14 cellular contexts compared by ENCODE assay signal in the genomic region with DNA sequence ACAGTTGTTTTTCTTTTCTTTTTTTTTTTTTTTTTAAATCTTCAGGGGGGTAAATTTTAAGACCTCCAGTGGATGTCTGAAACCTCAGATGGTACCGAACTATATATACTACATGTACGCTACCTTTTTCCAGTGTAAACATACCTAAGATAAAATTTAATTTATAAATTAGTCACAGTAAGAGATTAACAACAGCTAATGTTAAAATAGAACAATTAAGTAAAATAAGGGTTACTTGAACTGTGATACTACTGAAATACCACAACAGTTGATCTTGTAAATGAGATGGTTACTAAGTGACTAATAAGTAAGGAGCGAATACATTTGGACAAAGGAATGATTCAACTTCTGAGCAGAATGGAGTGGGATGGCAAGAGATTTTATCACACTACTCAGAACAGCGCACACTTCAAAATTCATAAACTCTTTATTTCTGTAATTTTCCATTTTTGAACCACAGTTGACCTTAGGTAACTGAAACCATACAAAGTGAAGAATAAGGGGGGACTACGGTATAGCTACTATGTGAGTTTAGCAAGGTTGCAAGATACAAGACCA.
DNase-seq lines count a peak whose midpoint lies in the region; ATAC-seq, FAIRE-seq and TF ChIP-seq lines count a peak whose summit lies in the region.
"Had no signal": no experiment of that assay in that cellular context is flagged by ENCODE, and none has a peak within 500 bp of the region (broad histone marks: within the 10 kb centered on the region; RNA-seq: fewer than 3 reads in every experiment).

No MANE protein-coding gene starts in this region.

- H3K9ac ChIP-seq in smooth muscle cell (ENCODE audit: low read depth): peak overlapping the region; percentile 63

- CTCF ChIA-PET in CD8-positive, alpha-beta memory T cell (lab: Charles Lee): no interaction called here
- CTCF ChIA-PET in activated naive CD4-positive, alpha-beta T cell treated with anti-CD3 and anti-CD28 coated beads for 36 hours (lab: Charles Lee): interaction anchor here (1.2 kb wide), 1 partner anchor 23 kb away, joined by 3 read pairs; no protein-coding TSS in a partner anchor

- peak overlapping the region; percentile 85 for H3K27ac ChIP-seq in smooth muscle cell (ENCODE audit: low read depth)
- no peak overlapping the region for H3K27ac ChIP-seq in CD8-positive, alpha-beta memory T cell (ENCODE audit: low read depth, low read length)

- no peaks in the 10 kb centered on the region for H3K4me1 Mint-ChIP-seq in type B pancreatic cell (ENCODE audit: unreplicated experiment)
- H3K4me1 Mint-ChIP-seq in CD8-positive, alpha-beta memory T cell: no peaks in the 10 kb centered on the region
- H3K4me1 Mint-ChIP-seq in activated naive CD4-positive, alpha-beta T cell treated with anti-CD3 and anti-CD28 coated beads for 36 hours (ENCODE audit: low read depth): no peaks in the 10 kb centered on the region
- H3K4me1 Mint-ChIP-seq: activated naive CD8-positive, alpha-beta T cell treated with anti-CD3 and anti-CD28 coated beads, Interleukin-2, amount 50 U/mL, for 24 hours had no signal

- TF ChIP-seq CTCF in fibroblast of the aortic adventitia (IDR thresholded peaks at IDR 0.05; ENCODE audit: insufficient read depth, low read length) (no peak), smooth muscle cell (IDR thresholded peaks at IDR 0.05; ENCODE audit: borderline replicate concordance, insufficient read depth, poor library complexity, severe bottlenecking) (no peak), type B pancreatic cell (conservative IDR thresholded peaks at IDR 0.05) (no peak)

- H3K4me3 ChIP-seq in fibroblast of the aortic adventitia (ENCODE audit: low read depth, low read length) (no peak overlapping the region), smooth muscle cell (no peak overlapping the region)
- H3K4me3 ChIP-seq in CD8-positive, alpha-beta memory T cell (ENCODE audit: low read length): no peak overlapping the region

- no peaks in the 10 kb centered on the region for H3K27me3 ChIP-seq in smooth muscle cell (ENCODE audit: low read depth)
- no peaks in the 10 kb centered on the region for H3K27me3 ChIP-seq in CD8-positive, alpha-beta memory T cell (ENCODE audit: insufficient read depth, low read length, poor library complexity, severe bottlenecking)

- H3K27me3 Mint-ChIP-seq in type B pancreatic cell: no peaks in the 10 kb centered on the region
- peaks cover 11 to 18% of the 10 kb centered on the region in 2 donors for H3K27me3 Mint-ChIP-seq in CD8-positive, alpha-beta memory T cell
- peaks cover 1% of the 10 kb centered on the region for H3K27me3 Mint-ChIP-seq in activated naive CD4-positive, alpha-beta T cell treated with anti-CD3 and anti-CD28 coated beads for 36 hours (ENCODE audit: low read depth)

- no peaks in the 10 kb centered on the region for H4K20me1 ChIP-seq in smooth muscle cell (ENCODE audit: low read depth)

- no peaks in the 10 kb centered on the region for H3F3A ChIP-seq in smooth muscle cell (ENCODE audit: low read depth)

- H3K9me3 ChIP-seq in smooth muscle cell (replicated peaks; ENCODE audit: low read depth): no peaks in the 10 kb centered on the region
- H3K9me3 ChIP-seq in CD8-positive, alpha-beta memory T cell (ENCODE audit: low read length): no peaks in the 10 kb centered on the region

- POLR2A ChIA-PET in CD8-positive, alpha-beta memory T cell (lab: Charles Lee): no interaction called here

- intact Hi-C loops in left ventricle myocardium superior (cut with micrococcal nuclease): no loop called here
- intact Hi-C loops in activated naive CD4-positive, alpha-beta T cell treated with anti-CD3 and anti-CD28 coated beads for 36 hours (cut with micrococcal nuclease): no loop called here

- H3K4me1 ChIP-seq in smooth muscle cell (ENCODE audit: low read depth): peaks cover 9% of the 10 kb centered on the region
- no peaks in the 10 kb centered on the region for H3K4me1 ChIP-seq in CD8-positive, alpha-beta memory T cell (ENCODE audit: insufficient read depth, low read length)

- DNase-seq in H54 (ENCODE audit: insufficient read length, low spot score): peak; percentile 27
- DNase-seq in fibroblast of the aortic adventitia (ENCODE audit: low read depth): peak; percentile 61
- no peak for DNase-seq in smooth muscle cell (lab: John Stamatoyannopoulos, UW; ENCODE audit: unreplicated experiment)
- DNase-seq in left ventricle myocardium superior: no peak
- no peak for DNase-seq in type B pancreatic cell (ENCODE audit: extremely low spot score, unreplicated experiment)
- DNase-seq in CD8-positive, alpha-beta memory T cell: no peak
- no peak for DNase-seq in activated naive CD4-positive, alpha-beta T cell treated with anti-CD3 and anti-CD28 coated beads for 36 hours
- DNase-seq: activated CD4-positive, alpha-beta T cell treated with anti-CD3 and anti-CD28 coated beads for 1 hour; activated naive CD8-positive, alpha-beta T cell treated with anti-CD3 and anti-CD28 coated beads, Interleukin-2, amount 50 U/mL, for 24 hours; activated T-cell treated with anti-CD3 and anti-CD28 coated beads for 4 hours; head of caudate nucleus; NCI-H2171 treated with DMSO at 0.1 percent for 48 hours had no signal

- H3K4me2 ChIP-seq in smooth muscle cell: peak overlapping the region; percentile 47

- H3K4me3 Mint-ChIP-seq in type B pancreatic cell: no peak overlapping the region
- H3K4me3 Mint-ChIP-seq in CD8-positive, alpha-beta memory T cell: no peak overlapping the region
- H3K4me3 Mint-ChIP-seq in activated naive CD4-positive, alpha-beta T cell treated with anti-CD3 and anti-CD28 coated beads for 36 hours: no peak overlapping the region
- H3K4me3 Mint-ChIP-seq: activated naive CD8-positive, alpha-beta T cell treated with anti-CD3 and anti-CD28 coated beads, Interleukin-2, amount 50 U/mL, for 24 hours; T-helper 1 cell treated with Interleukin-12 subunit alpha and Interleukin-12 subunit beta and Interleukin-4 antibody, amounts not matched to agents 30 μg/mL and 1 μg/mL, for 36 hours had no signal

- WGBS in smooth muscle cell (ENCODE audit: low lambda C conversion rate): 72% methylated on average over 5 of the region's 5 CpGs

- H3K36me3 ChIP-seq in smooth muscle cell (ENCODE audit: low read depth): no peaks in the 10 kb centered on the region
- H3K36me3 ChIP-seq in CD8-positive, alpha-beta memory T cell (ENCODE audit: insufficient read depth, low read length): no peaks in the 10 kb centered on the region

- TF ChIP-seq POLR2A in H54 (IDR thresholded peaks at IDR 0.05; ENCODE audit: low read depth, low read length): no peak

- no peaks in the 10 kb centered on the region for H3K36me3 Mint-ChIP-seq in type B pancreatic cell
- no peaks in the 10 kb centered on the region for H3K36me3 Mint-ChIP-seq in CD8-positive, alpha-beta memory T cell
- no peaks in the 10 kb centered on the region for H3K36me3 Mint-ChIP-seq in activated naive CD4-positive, alpha-beta T cell treated with anti-CD3 and anti-CD28 coated beads for 36 hours (ENCODE audit: low read depth)

- no peaks in the 10 kb centered on the region for H3K9me3 Mint-ChIP-seq in type B pancreatic cell
- peaks cover 0 to 8% (median 3%) of the 10 kb centered on the region in 5 donors for H3K9me3 Mint-ChIP-seq in CD8-positive, alpha-beta memory T cell
- H3K9me3 Mint-ChIP-seq in activated naive CD4-positive, alpha-beta T cell treated with anti-CD3 and anti-CD28 coated beads for 36 hours: peaks cover 4% of the 10 kb centered on the region
- H3K9me3 Mint-ChIP-seq: activated naive CD8-positive, alpha-beta T cell treated with anti-CD3 and anti-CD28 coated beads, Interleukin-2, amount 50 U/mL, for 24 hours; T-helper 1 cell treated with Interleukin-12 subunit alpha and Interleukin-12 subunit beta and Interleukin-4 antibody, amounts not matched to agents 30 μg/mL and 1 μg/mL, for 36 hours had no signal

- ATAC-seq in SK-N-SH treated with all-trans-retinoic acid at 6 μM for 48 hours (peak; percentile 99), left ventricle myocardium superior (no peak)
- ATAC-seq: activated naive CD8-positive, alpha-beta T cell treated with anti-CD3 and anti-CD28 coated beads, Interleukin-2, amount 50 U/mL, for 24 hours had no signal

- no peaks in the 10 kb centered on the region for H3K79me2 ChIP-seq in smooth muscle cell (ENCODE audit: low read depth)

- H3K27ac Mint-ChIP-seq in type B pancreatic cell: no peak overlapping the region
- peak overlapping the region in 1 of 8 donors; percentile 10 for H3K27ac Mint-ChIP-seq in CD8-positive, alpha-beta memory T cell
- no peak overlapping the region for H3K27ac Mint-ChIP-seq in activated naive CD4-positive, alpha-beta T cell treated with anti-CD3 and anti-CD28 coated beads for 36 hours
- H3K27ac Mint-ChIP-seq: activated naive CD8-positive, alpha-beta T cell treated with anti-CD3 and anti-CD28 coated beads, Interleukin-2, amount 50 U/mL, for 24 hours; T-helper 1 cell treated with Interleukin-12 subunit alpha and Interleukin-12 subunit beta and Interleukin-4 antibody, amounts not matched to agents 30 μg/mL and 1 μg/mL, for 36 hours had no signal

- no peak overlapping the region for H2AFZ ChIP-seq in smooth muscle cell (ENCODE audit: low read depth)

- peak; percentile 94 for FAIRE-seq in H54 (lab: Jason Lieb, UNC)

TF ChIP-seq in SK-N-SH treated with all-trans-retinoic acid at 6 μM for 48 hours, 23 proteins besides CTCF, POLR2A, EP300 and RAD21 (continues in another document):
- TF ChIP-seq ZC3H10 (CRISPR knock-in tag; IDR thresholded peaks at IDR 0.05) (no peak), ZFP3 (CRISPR knock-in tag; IDR thresholded peaks at IDR 0.05) (no peak)
- TF ChIP-seq, protein P1, sequence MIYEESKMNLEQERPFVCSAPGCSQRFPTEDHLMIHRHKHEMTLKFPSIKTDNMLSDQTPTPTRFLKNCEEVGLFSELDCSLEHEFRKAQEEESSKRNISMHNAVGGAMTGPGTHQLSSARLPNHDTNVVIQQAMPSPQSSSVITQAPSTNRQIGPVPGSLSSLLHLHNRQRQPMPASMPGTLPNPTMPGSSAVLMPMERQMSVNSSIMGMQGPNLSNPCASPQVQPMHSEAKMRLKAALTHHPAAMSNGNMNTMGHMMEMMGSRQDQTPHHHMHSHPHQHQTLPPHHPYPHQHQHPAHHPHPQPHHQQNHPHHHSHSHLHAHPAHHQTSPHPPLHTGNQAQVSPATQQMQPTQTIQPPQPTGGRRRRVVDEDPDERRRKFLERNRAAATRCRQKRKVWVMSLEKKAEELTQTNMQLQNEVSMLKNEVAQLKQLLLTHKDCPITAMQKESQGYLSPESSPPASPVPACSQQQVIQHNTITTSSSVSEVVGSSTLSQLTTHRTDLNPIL (CRISPR knock-in tag; IDR thresholded peaks at IDR 0.05; ENCODE audit: low read depth): no peak

Comparison
In these comparisons a context has a peak if more than half of its experiments do, and no peak if none do; other contexts are left out.
1. DNase-seq: peak in H54 (single experiment) and fibroblast of the aortic adventitia (single experiment); none in smooth muscle cell (single experiment), left ventricle myocardium superior (single experiment), type B pancreatic cell (single experiment), CD8-positive, alpha-beta memory T cell (0 of 5) and activated naive CD4-positive, alpha-beta T cell treated with anti-CD3 and anti-CD28 coated beads for 36 hours (single experiment).